Comparison of ENCODE assay signal across 20 cellular contexts in the genomic region with DNA sequence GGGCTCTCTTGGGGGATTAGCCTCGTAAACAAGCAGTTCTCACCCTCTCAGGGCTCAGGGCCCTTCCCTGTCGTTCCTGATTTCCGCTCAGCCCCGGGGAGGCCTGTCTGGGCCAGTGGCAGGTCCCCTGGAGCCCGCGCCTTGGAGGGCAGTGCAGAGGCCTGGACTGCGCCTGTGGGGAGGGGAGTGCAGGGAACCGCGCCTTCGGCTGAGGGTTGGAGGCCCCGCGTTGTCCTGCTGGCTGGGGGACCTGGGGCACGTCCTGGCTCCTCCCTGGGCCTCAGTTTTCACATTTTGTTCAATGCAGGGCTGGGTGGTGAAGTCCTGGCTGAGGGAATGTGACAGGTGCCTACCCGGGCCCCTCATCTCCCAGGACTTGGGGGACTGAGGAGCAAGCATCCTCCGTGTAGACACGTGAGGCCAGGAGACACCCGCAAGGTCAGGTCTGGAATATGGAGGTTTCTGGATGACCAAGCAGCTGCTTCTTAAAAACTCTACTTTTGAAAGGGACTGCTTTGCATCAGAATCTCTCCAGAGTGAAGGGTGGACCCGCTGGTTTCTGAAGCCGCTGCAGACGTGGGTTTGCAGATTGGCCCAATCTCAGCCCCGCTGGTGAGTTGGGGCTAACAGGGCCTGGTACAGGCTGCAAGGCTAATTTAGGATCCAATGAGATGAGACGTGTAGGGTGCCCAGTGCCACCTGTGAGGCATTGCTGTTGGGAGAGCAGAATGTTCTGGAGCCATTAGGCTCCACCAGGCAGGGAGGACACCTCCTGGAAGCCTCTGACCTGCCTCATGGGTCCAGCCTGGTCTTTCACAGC.
"Had no signal": no experiment of that assay in that cellular context is flagged by ENCODE, and none has a peak within 500 bp of the region (broad histone marks: within the 10 kb centered on the region; RNA-seq: fewer than 3 reads in every experiment).

No MANE protein-coding gene starts in this region.

- DNase-seq: activated CD4-positive, alpha-beta T cell treated with anti-CD3 and anti-CD28 coated beads for 36 hours; activated CD4-positive, alpha-beta T cell treated with anti-CD3 and anti-CD28 coated beads, Interleukin-2, amount 50 U/mL, for 48 hours; activated gamma-delta T cell; dermis blood vessel endothelial cell; effector memory CD4-positive, alpha-beta T cell; esophagus squamous epithelium; occipital lobe; stimulated activated CD4-positive, alpha-beta T cell treated with anti-CD3 and anti-CD28 coated beads, Interleukin-15, amount 100 ng/mL, for 24 hours; stimulated activated CD4-positive, alpha-beta T cell treated with anti-CD3 and anti-CD28 coated beads, Interleukin-2, amount 100 ng/mL, for 48 hours; stimulated activated naive CD8-positive, alpha-beta T cell treated with anti-CD3 and anti-CD28 coated beads, Interleukin-15, amount 100 ng/mL, for 72 hours had no signal

- H3K36me3 ChIP-seq: esophagus squamous epithelium, right atrium auricular region, upper lobe of left lung had no signal

- H3K27ac Mint-ChIP-seq: activated CD4-positive, alpha-beta T cell treated with anti-CD3 and anti-CD28 coated beads for 36 hours; activated naive CD8-positive, alpha-beta T cell; mesothelial cell of epicardium; nephron; progenitor cell of endocrine pancreas; T-helper 2 cell treated with Interferon-gamma antibody and Interleukin-4, amounts not matched to agents 5 μg/mL and 100 μg/mL, for 36 hours; WTC11 had no signal

- H3K9me3 ChIP-seq: esophagus squamous epithelium, right atrium auricular region, upper lobe of left lung had no signal

- H3K4me1 Mint-ChIP-seq: activated CD4-positive, alpha-beta T cell treated with anti-CD3 and anti-CD28 coated beads for 36 hours had no signal

- H3K9me3 Mint-ChIP-seq: mesothelial cell of epicardium; nephron; stimulated activated naive CD8-positive, alpha-beta T cell treated with anti-CD3 and anti-CD28 coated beads, Interleukin-15, amount 100 ng/mL, for 72 hours; T-helper 2 cell treated with Interferon-gamma antibody and Interleukin-4, amounts not matched to agents 5 μg/mL and 100 μg/mL, for 36 hours; WTC11 had no signal

- FAIRE-seq: TTC549 had no signal

- H3K4me3 ChIP-seq: esophagus squamous epithelium, right atrium auricular region, skin epidermis, upper lobe of left lung had no signal

- H3K4me3 Mint-ChIP-seq: activated CD4-positive, alpha-beta T cell treated with anti-CD3 and anti-CD28 coated beads for 36 hours; activated naive CD8-positive, alpha-beta T cell; mesothelial cell of epicardium; nephron; stimulated activated naive CD8-positive, alpha-beta T cell treated with anti-CD3 and anti-CD28 coated beads, Interleukin-15, amount 100 ng/mL, for 72 hours; T-helper 2 cell treated with Interferon-gamma antibody and Interleukin-4, amounts not matched to agents 5 μg/mL and 100 μg/mL, for 36 hours; WTC11 had no signal

- H3K27ac ChIP-seq: esophagus squamous epithelium, right atrium auricular region, skin epidermis, upper lobe of left lung had no signal

- ATAC-seq: activated CD4-positive, alpha-beta T cell treated with anti-CD3 and anti-CD28 coated beads for 36 hours; stimulated activated naive CD8-positive, alpha-beta T cell treated with anti-CD3 and anti-CD28 coated beads, Interleukin-15, amount 100 ng/mL, for 72 hours; WTC11 had no signal

- H3K27me3 ChIP-seq: right atrium auricular region, upper lobe of left lung had no signal

- H3K36me3 Mint-ChIP-seq: activated naive CD8-positive, alpha-beta T cell; mesothelial cell of epicardium; WTC11 had no signal
